Comparison of ENCODE assay signal across 8 cellular contexts in genomic region chr17:1485748-1486376, GRCh38. TPM values are rescaled to one million over a fixed set of nuclear protein-coding genes. Genes with fewer than 3 reads are reported as not detected.
A peak's percentile ranks its signal among the peaks of the same experiment; 100 is the strongest.
DNase-seq lines count a peak whose midpoint lies in the region; ATAC-seq and TF ChIP-seq lines count a peak whose summit lies in the region.

No MANE protein-coding gene starts in this region.

- no peaks in the 10 kb centered on the region for H3K9me2 ChIP-seq in DOHH2 (replicated peaks; ENCODE audit: control insufficient read depth, low read length)

- H3K4me2 ChIP-seq in DOHH2 (ENCODE audit: low read length) (peak overlapping the region; percentile 94), smooth muscle cell (peak overlapping the region; percentile 85)

- peak overlapping the region; percentile 66 for H2AFZ ChIP-seq in smooth muscle cell (ENCODE audit: low read depth)

- no peaks in the 10 kb centered on the region for H3K27me3 ChIP-seq in DOHH2 (ENCODE audit: control insufficient read depth, low read length)
- no peaks in the 10 kb centered on the region for H3K27me3 ChIP-seq in smooth muscle cell (ENCODE audit: low read depth)

- H3K27ac ChIP-seq in DOHH2 (ENCODE audit: low read depth, low read length) (peak overlapping the region; percentile 84), smooth muscle cell (ENCODE audit: low read depth) (peak overlapping the region; percentile 87)

- peaks cover 2% of the 10 kb centered on the region; the same call in 1 of the 2 replicates for H3K79me2 ChIP-seq in DOHH2 (ENCODE audit: control insufficient read depth, low read length)
- peaks cover 18% of the 10 kb centered on the region for H3K79me2 ChIP-seq in smooth muscle cell (ENCODE audit: low read depth)

- peak overlapping the region; percentile 66 for H3K9ac ChIP-seq in smooth muscle cell (ENCODE audit: low read depth)

- peaks cover 5% of the 10 kb centered on the region; the same call in 1 of the 2 replicates for H3K36me3 ChIP-seq in DOHH2 (ENCODE audit: control insufficient read depth, low read length)
- H3K36me3 ChIP-seq in smooth muscle cell (ENCODE audit: low read depth), result no peaks in the 10 kb centered on the region

- H3K9me3 ChIP-seq in DOHH2 (ENCODE audit: control insufficient read depth, insufficient read depth, low read length), result no peaks in the 10 kb centered on the region
- H3K9me3 ChIP-seq in smooth muscle cell (replicated peaks; ENCODE audit: low read depth), result no peaks in the 10 kb centered on the region

- TF ChIP-seq CTCF in DOHH2 (IDR thresholded peaks at IDR 0.05; ENCODE audit: low read depth, low read length, poor library complexity, severe bottlenecking), result no peak
- no peak for TF ChIP-seq CTCF in smooth muscle cell (IDR thresholded peaks at IDR 0.05; ENCODE audit: borderline replicate concordance, insufficient read depth, poor library complexity, severe bottlenecking)

- peaks cover 19% of the 10 kb centered on the region for H3F3A ChIP-seq in DOHH2 (ENCODE audit: control insufficient read depth, insufficient read depth)
- H3F3A ChIP-seq in smooth muscle cell (ENCODE audit: low read depth), result peaks cover 20% of the 10 kb centered on the region

- H3K4me1 ChIP-seq in DOHH2 (ENCODE audit: control insufficient read depth, low read length) (peaks cover 57% of the 10 kb centered on the region), smooth muscle cell (ENCODE audit: low read depth) (peaks cover 16% of the 10 kb centered on the region)

- peak; percentile 53 to 75 (median 56) for DNase-seq in T-helper 1 cell
- peak; percentile 76 for DNase-seq in astrocyte of the hippocampus (ENCODE audit: low read depth, low spot score)
- DNase-seq in smooth muscle cell (lab: John Stamatoyannopoulos, UW; ENCODE audit: unreplicated experiment), result peak; percentile 38

- ATAC-seq in HG02678 (IDR thresholded peaks at IDR 0.05; ENCODE audit: unreplicated experiment), result peak; percentile 35
- no peak for ATAC-seq in HG03097 (IDR thresholded peaks at IDR 0.05; ENCODE audit: low FRiP score, unreplicated experiment)
- ATAC-seq in GM19395 (IDR thresholded peaks at IDR 0.05; ENCODE audit: unreplicated experiment), result no peak

- 4% methylated on average over 35 of the region's 80 CpGs for WGBS in smooth muscle cell (ENCODE audit: low lambda C conversion rate)

- H4K20me1 ChIP-seq in DOHH2 (ENCODE audit: control insufficient read depth, insufficient read depth, low read depth, low read length) (no peaks in the 10 kb centered on the region), smooth muscle cell (ENCODE audit: low read depth) (peaks cover 11% of the 10 kb centered on the region)

- peak overlapping the region; percentile 82 for H3K4me3 ChIP-seq in DOHH2 (ENCODE audit: low read length)
- peak overlapping the region; percentile 38 for H3K4me3 ChIP-seq in iPS-11a (ENCODE audit: low read depth, low read length)
- peak overlapping the region; percentile 83 for H3K4me3 ChIP-seq in smooth muscle cell

RNA-seq across cellular contexts. Expression of gene MYO1C, which starts 6.6 kb away (rescaled TPM):
- 61.8 and 80.4 TPM in 2 replicates for total RNA-seq in smooth muscle cell
- polyA plus RNA-seq in smooth muscle cell, result 81.5 and 99.9 TPM in 2 replicates

RNA-seq across cellular contexts. Expression of gene CRK, which starts 29.8 kb away (rescaled TPM):
- total RNA-seq in smooth muscle cell, result 49.7 and 64.5 TPM in 2 replicates
- 56.8 and 69.4 TPM in 2 replicates for polyA plus RNA-seq in smooth muscle cell

RNA-seq across cellular contexts. Expression of gene INPP5K, which starts 30.6 kb away (rescaled TPM):
- 12.6 and 32.3 TPM in 2 replicates for total RNA-seq in smooth muscle cell
- 9.6 and 19.7 TPM in 2 replicates for polyA plus RNA-seq in smooth muscle cell
